In the genomic region with DNA sequence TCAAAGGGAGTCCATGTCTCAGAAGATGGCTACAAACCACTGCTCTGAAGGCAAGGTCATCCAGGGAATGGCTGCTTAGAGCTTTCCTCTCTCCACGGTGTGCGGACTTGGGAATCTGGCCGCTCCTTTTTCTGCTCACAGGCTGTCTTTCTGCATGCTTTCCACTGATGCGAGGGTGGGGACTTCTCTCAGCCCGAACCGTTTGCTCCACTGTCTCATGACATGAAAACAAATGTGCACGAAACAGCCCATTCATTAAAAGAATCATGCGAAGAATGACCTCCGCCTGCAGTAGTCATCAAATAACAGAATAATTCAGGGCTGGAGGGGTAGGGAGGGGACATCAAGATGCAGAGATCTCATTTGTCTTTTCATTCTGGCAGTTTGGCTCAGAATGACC, we compare ENCODE assay signal across 1 cellular context.
TF ChIP-seq lines count a peak whose summit lies in the region.

No MANE protein-coding gene starts in this region.

TF ChIP-seq in GM23338, 12 proteins besides CTCF, POLR2A, EP300 and RAD21 (continued from another document):
- TF ChIP-seq, protein P1, sequence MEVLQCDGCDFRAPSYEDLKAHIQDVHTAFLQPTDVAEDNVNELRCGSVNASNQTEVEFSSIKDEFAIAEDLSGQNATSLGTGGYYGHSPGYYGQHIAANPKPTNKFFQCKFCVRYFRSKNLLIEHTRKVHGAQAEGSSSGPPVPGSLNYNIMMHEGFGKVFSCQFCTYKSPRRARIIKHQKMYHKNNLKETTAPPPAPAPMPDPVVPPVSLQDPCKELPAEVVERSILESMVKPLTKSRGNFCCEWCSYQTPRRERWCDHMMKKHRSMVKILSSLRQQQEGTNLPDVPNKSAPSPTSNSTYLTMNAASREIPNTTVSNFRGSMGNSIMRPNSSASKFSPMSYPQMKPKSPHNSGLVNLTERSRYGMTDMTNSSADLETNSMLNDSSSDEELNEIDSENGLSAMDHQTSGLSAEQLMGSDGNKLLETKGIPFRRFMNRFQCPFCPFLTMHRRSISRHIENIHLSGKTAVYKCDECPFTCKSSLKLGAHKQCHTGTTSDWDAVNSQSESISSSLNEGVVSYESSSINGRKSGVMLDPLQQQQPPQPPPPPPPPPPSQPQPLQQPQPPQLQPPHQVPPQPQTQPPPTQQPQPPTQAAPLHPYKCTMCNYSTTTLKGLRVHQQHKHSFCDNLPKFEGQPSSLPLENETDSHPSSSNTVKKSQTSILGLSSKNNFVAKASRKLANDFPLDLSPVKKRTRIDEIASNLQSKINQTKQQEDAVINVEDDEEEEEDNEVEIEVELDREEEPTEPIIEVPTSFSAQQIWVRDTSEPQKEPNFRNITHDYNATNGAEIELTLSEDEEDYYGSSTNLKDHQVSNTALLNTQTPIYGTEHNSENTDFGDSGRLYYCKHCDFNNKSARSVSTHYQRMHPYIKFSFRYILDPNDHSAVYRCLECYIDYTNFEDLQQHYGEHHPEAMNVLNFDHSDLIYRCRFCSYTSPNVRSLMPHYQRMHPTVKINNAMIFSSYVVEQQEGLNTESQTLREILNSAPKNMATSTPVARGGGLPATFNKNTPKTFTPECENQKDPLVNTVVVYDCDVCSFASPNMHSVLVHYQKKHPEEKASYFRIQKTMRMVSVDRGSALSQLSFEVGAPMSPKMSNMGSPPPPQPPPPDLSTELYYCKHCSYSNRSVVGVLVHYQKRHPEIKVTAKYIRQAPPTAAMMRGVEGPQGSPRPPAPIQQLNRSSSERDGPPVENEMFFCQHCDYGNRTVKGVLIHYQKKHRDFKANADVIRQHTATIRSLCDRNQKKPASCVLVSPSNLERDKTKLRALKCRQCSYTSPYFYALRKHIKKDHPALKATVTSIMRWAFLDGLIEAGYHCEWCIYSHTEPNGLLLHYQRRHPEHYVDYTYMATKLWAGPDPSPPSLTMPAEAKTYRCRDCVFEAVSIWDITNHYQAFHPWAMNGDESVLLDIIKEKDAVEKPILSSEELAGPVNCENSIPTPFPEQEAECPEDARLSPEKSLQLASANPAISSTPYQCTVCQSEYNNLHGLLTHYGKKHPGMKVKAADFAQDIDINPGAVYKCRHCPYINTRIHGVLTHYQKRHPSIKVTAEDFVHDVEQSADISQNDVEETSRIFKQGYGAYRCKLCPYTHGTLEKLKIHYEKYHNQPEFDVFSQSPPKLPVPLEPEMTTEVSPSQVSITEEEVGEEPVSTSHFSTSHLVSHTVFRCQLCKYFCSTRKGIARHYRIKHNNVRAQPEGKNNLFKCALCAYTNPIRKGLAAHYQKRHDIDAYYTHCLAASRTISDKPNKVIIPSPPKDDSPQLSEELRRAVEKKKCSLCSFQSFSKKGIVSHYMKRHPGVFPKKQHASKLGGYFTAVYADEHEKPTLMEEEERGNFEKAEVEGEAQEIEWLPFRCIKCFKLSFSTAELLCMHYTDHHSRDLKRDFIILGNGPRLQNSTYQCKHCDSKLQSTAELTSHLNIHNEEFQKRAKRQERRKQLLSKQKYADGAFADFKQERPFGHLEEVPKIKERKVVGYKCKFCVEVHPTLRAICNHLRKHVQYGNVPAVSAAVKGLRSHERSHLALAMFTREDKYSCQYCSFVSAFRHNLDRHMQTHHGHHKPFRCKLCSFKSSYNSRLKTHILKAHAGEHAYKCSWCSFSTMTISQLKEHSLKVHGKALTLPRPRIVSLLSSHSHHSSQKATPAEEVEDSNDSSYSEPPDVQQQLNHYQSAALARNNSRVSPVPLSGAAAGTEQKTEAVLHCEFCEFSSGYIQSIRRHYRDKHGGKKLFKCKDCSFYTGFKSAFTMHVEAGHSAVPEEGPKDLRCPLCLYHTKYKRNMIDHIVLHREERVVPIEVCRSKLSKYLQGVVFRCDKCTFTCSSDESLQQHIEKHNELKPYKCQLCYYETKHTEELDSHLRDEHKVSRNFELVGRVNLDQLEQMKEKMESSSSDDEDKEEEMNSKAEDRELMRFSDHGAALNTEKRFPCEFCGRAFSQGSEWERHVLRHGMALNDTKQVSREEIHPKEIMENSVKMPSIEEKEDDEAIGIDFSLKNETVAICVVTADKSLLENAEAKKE (CRISPR knock-in tag; IDR thresholded peaks at IDR 0.05) = no peak
- no peak for TF ChIP-seq NANOG (IDR thresholded peaks at IDR 0.05; ENCODE audit: borderline replicate concordance)
- TF ChIP-seq, protein P2, sequence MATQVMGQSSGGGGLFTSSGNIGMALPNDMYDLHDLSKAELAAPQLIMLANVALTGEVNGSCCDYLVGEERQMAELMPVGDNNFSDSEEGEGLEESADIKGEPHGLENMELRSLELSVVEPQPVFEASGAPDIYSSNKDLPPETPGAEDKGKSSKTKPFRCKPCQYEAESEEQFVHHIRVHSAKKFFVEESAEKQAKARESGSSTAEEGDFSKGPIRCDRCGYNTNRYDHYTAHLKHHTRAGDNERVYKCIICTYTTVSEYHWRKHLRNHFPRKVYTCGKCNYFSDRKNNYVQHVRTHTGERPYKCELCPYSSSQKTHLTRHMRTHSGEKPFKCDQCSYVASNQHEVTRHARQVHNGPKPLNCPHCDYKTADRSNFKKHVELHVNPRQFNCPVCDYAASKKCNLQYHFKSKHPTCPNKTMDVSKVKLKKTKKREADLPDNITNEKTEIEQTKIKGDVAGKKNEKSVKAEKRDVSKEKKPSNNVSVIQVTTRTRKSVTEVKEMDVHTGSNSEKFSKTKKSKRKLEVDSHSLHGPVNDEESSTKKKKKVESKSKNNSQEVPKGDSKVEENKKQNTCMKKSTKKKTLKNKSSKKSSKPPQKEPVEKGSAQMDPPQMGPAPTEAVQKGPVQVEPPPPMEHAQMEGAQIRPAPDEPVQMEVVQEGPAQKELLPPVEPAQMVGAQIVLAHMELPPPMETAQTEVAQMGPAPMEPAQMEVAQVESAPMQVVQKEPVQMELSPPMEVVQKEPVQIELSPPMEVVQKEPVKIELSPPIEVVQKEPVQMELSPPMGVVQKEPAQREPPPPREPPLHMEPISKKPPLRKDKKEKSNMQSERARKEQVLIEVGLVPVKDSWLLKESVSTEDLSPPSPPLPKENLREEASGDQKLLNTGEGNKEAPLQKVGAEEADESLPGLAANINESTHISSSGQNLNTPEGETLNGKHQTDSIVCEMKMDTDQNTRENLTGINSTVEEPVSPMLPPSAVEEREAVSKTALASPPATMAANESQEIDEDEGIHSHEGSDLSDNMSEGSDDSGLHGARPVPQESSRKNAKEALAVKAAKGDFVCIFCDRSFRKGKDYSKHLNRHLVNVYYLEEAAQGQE (IDR thresholded peaks at IDR 0.05; ENCODE audit: unreplicated experiment) = no peak
